ENCODE assay signal across 19 cellular contexts in genomic region chr4:112378858-112379257, GRCh38.
DNase-seq lines count a peak whose midpoint lies in the region; ATAC-seq and TF ChIP-seq lines count a peak whose summit lies in the region.
"Had no signal": no experiment of that assay in that cellular context is flagged by ENCODE, and none has a peak within 500 bp of the region (broad histone marks: within the 10 kb centered on the region; RNA-seq: fewer than 3 reads in every experiment).

No MANE protein-coding gene starts in this region.

- no peaks in the 10 kb centered on the region for H3K36me3 ChIP-seq in Karpas-422 (ENCODE audit: insufficient read depth, low read length)
- H3K36me3 ChIP-seq: BE2C, prostate gland, WERI-Rb-1 had no signal

- H4K5ac ChIP-seq in H9 (ENCODE audit: insufficient read length, low read depth, low read length): no peak overlapping the region

- H3K79me1 ChIP-seq in H9 (ENCODE audit: insufficient read depth, low read depth, low read length, poor library complexity, severe bottlenecking): no peaks in the 10 kb centered on the region

- no peak overlapping the region for H4K91ac ChIP-seq in H9 (ENCODE audit: insufficient read length, low read depth, low read length)

- H3T11ph ChIP-seq in H9 (ENCODE audit: low read length): no peak overlapping the region

- no peak overlapping the region for H3K27ac ChIP-seq in H9 (ENCODE audit: insufficient read length, low read depth, low read length)
- H3K27ac ChIP-seq in Karpas-422 (ENCODE audit: low read length): no peak overlapping the region
- H3K27ac ChIP-seq: left ventricle myocardium inferior, prostate gland, upper lobe of left lung, WERI-Rb-1 had no signal

- no peak overlapping the region for H4K8ac ChIP-seq in H9 (replicated peaks; ENCODE audit: insufficient read length, low read depth, low read length)

- WGBS in H9 (ENCODE audit: extremely low coverage, insufficient read length, low lambda C conversion rate): no CpG with 5 or more reads among the region's 3 CpGs

- H3K27me3 ChIP-seq in H9 (ENCODE audit: insufficient read depth, low read length) (peaks cover 4% of the 10 kb centered on the region; the same call in 1 of the 2 replicates), Karpas-422 (ENCODE audit: low read length) (no peaks in the 10 kb centered on the region)
- H3K27me3 ChIP-seq: upper lobe of left lung had no signal

- H3K4me3 ChIP-seq in Karpas-422 (ENCODE audit: low read length): no peak overlapping the region
- H3K4me3 ChIP-seq: prostate gland, upper lobe of left lung had no signal

- peak in 1 of 2 donors; percentile 24 for ATAC-seq in stimulated activated naive B cell treated with anti-CD40 and anti-IgM and Interleukin-4, amounts not matched to agents 10 μg/mL and 1 μg/mL and 100 μg/mL, for 72 hours (replicated peaks)
- ATAC-seq in GM18498 (IDR thresholded peaks at IDR 0.05; ENCODE audit: unreplicated experiment) (no peak), HG03139 (IDR thresholded peaks at IDR 0.05; ENCODE audit: unreplicated experiment) (no peak)
- ATAC-seq: activated CD8-positive, alpha-beta T cell treated with anti-CD3 and anti-CD28 coated beads, Interleukin-2, amount 10 ng/mL, durations not matched to agents 7 days and 5 days had no signal

- no peaks in the 10 kb centered on the region for H3K9me2 ChIP-seq in Karpas-422 (replicated peaks; ENCODE audit: insufficient read depth, low read length)

- no peak overlapping the region for H2AFZ ChIP-seq in H9 (ENCODE audit: low read length)
- no peak overlapping the region for H2AFZ ChIP-seq in Karpas-422 (ENCODE audit: low read length)

- H2BK15ac ChIP-seq in H9 (ENCODE audit: low read depth, low read length): no peak overlapping the region

- H3K9ac ChIP-seq in H9 (ENCODE audit: extremely low read depth, insufficient read length, low read length) (no peak overlapping the region), Karpas-422 (ENCODE audit: low read length) (no peak overlapping the region)

- no peak overlapping the region for H3K14ac ChIP-seq in H9 (ENCODE audit: insufficient read depth, low read length)

- H3K23ac ChIP-seq in H9 (ENCODE audit: insufficient read length, low read depth, low read length): no peak overlapping the region

- DNase-seq in H9 (no peak), mesothelial cell of epicardium (ENCODE audit: low spot score in 2 of 2, unreplicated experiment in 2 of 2) (no peak), T-helper 1 cell (no peak), Karpas-422 (no peak)
- DNase-seq in stimulated activated naive B cell treated with anti-CD40 and anti-IgM and Interleukin-4, amounts not matched to agents 10 μg/mL and 1 μg/mL and 100 μg/mL, for 72 hours: no peak
- DNase-seq: activated CD8-positive, alpha-beta T cell treated with anti-CD3 and anti-CD28 coated beads, Interleukin-2, amount 10 ng/mL, durations not matched to agents 7 days and 5 days; activated T-cell treated with anti-CD3 and anti-CD28 coated beads, Interleukin-2, amount 50 U/mL, for 48 hours; left ventricle myocardium inferior; NCI-H2081; NCI-H524; SHP77 treated with DMSO at 0.1 percent for 48 hours; WERI-Rb-1 had no signal

- H3K4me2 ChIP-seq in H9 (ENCODE audit: insufficient read depth, insufficient read length, low read length) (peak overlapping the region; percentile 48), Karpas-422 (ENCODE audit: low read depth, low read length, poor library complexity, severe bottlenecking) (no peak overlapping the region)

- H3K4me1 Mint-ChIP-seq in H9 (peaks cover 9 to 20% of the 10 kb centered on the region in 2 experiments), brain (peaks cover 43% of the 10 kb centered on the region), mesothelial cell of epicardium (peaks cover 8% of the 10 kb centered on the region)
- H3K4me1 Mint-ChIP-seq in stimulated activated naive B cell treated with anti-CD40 and anti-IgM and Interleukin-4, amounts not matched to agents 10 μg/mL and 1 μg/mL and 100 μg/mL, for 72 hours: peaks cover 35 to 47% of the 10 kb centered on the region in 2 donors

- peak overlapping the region; percentile 28; a peak in 2 of 5 replicates for H3K4me3 Mint-ChIP-seq in H9
- peak overlapping the region in 3 of 5 experiments; percentile 32 to 71 (median 60) for H3K4me3 Mint-ChIP-seq in brain
- peak overlapping the region; percentile 45 for H3K4me3 Mint-ChIP-seq in mesothelial cell of epicardium
- no peak overlapping the region for H3K4me3 Mint-ChIP-seq in stimulated activated naive B cell treated with anti-CD40 and anti-IgM and Interleukin-4, amounts not matched to agents 10 μg/mL and 1 μg/mL and 100 μg/mL, for 72 hours
- H3K4me3 Mint-ChIP-seq: activated CD8-positive, alpha-beta T cell treated with anti-CD3 and anti-CD28 coated beads, Interleukin-2, amount 10 ng/mL, durations not matched to agents 7 days and 5 days; T-helper 1 cell treated with Interleukin-12 subunit alpha and Interleukin-12 subunit beta and Interleukin-4 antibody, amounts not matched to agents 30 μg/mL and 1 μg/mL, for 36 hours had no signal

- no peak overlapping the region for H3K4ac ChIP-seq in H9 (ENCODE audit: low read depth, low read length)

- no peak overlapping the region for H3K18ac ChIP-seq in H9 (ENCODE audit: insufficient read length, low read depth, low read length)

- H4K20me1 ChIP-seq in H9 (ENCODE audit: control insufficient read depth, insufficient read depth, insufficient read length) (no peaks in the 10 kb centered on the region), Karpas-422 (ENCODE audit: insufficient read depth, low read depth, low read length) (no peaks in the 10 kb centered on the region)

- H3K79me2 ChIP-seq in H9 (ENCODE audit: insufficient read depth, low read length) (no peaks in the 10 kb centered on the region), Karpas-422 (ENCODE audit: low read length) (no peaks in the 10 kb centered on the region)

- H2BK20ac ChIP-seq in H9 (ENCODE audit: low read depth, low read length, poor library complexity, severe bottlenecking): no peak overlapping the region

- no peak overlapping the region for H2BK120ac ChIP-seq in H9 (ENCODE audit: low read depth, low read length, poor library complexity, severe bottlenecking)

- TF ChIP-seq CTCF in H9 (conservative IDR thresholded peaks at IDR 0.05) (no peak), brain (conservative IDR thresholded peaks at IDR 0.05) (no peak), mesothelial cell of epicardium (IDR thresholded peaks at IDR 0.05; ENCODE audit: unreplicated experiment) (no peak)

- H2AK5ac ChIP-seq in H9 (ENCODE audit: insufficient read length, low read length): no peak overlapping the region

- no peaks in the 10 kb centered on the region for H3K23me2 ChIP-seq in H9 (ENCODE audit: insufficient read length, low read depth, low read length, poor library complexity, severe bottlenecking)

- H3K27me3 Mint-ChIP-seq in H9 (ENCODE audit: low read depth) (peaks cover 60% of the 10 kb centered on the region), brain (peaks cover 15% of the 10 kb centered on the region), mesothelial cell of epicardium (ENCODE audit: low read depth) (peaks cover 31% of the 10 kb centered on the region)
- no peaks in the 10 kb centered on the region for H3K27me3 Mint-ChIP-seq in stimulated activated naive B cell treated with anti-CD40 and anti-IgM and Interleukin-4, amounts not matched to agents 10 μg/mL and 1 μg/mL and 100 μg/mL, for 72 hours

- H3K36me3 Mint-ChIP-seq in H9 (ENCODE audit: insufficient read depth in 1 of 3, low read depth in 3 of 3) (no peaks in the 10 kb centered on the region), brain (no peaks in the 10 kb centered on the region), mesothelial cell of epicardium (peaks cover 25% of the 10 kb centered on the region)
- peaks cover 19 to 34% of the 10 kb centered on the region in 2 donors for H3K36me3 Mint-ChIP-seq in stimulated activated naive B cell treated with anti-CD40 and anti-IgM and Interleukin-4, amounts not matched to agents 10 μg/mL and 1 μg/mL and 100 μg/mL, for 72 hours

- H3K9me3 Mint-ChIP-seq in H9 (no peaks in the 10 kb centered on the region), brain (peaks cover 0 to 12% (median 7%) of the 10 kb centered on the region in 5 experiments), mesothelial cell of epicardium (peaks cover 13% of the 10 kb centered on the region)
- no peaks in the 10 kb centered on the region for H3K9me3 Mint-ChIP-seq in stimulated activated naive B cell treated with anti-CD40 and anti-IgM and Interleukin-4, amounts not matched to agents 10 μg/mL and 1 μg/mL and 100 μg/mL, for 72 hours
- H3K9me3 Mint-ChIP-seq: T-helper 1 cell treated with Interleukin-12 subunit alpha and Interleukin-12 subunit beta and Interleukin-4 antibody, amounts not matched to agents 30 μg/mL and 1 μg/mL, for 36 hours had no signal

- H3K56ac ChIP-seq in H9 (ENCODE audit: insufficient read length, low read depth, low read length): no peak overlapping the region

- no peak overlapping the region for H2BK12ac ChIP-seq in H9 (ENCODE audit: insufficient read length, low read depth, low read length)

- H3K27ac Mint-ChIP-seq in H9: no peak overlapping the region
- peak overlapping the region in 2 of 5 experiments; percentile 41 to 47 for H3K27ac Mint-ChIP-seq in brain
- H3K27ac Mint-ChIP-seq in mesothelial cell of epicardium: no peak overlapping the region
- H3K27ac Mint-ChIP-seq in stimulated activated naive B cell treated with anti-CD40 and anti-IgM and Interleukin-4, amounts not matched to agents 10 μg/mL and 1 μg/mL and 100 μg/mL, for 72 hours: peak overlapping the region; percentile 83
- H3K27ac Mint-ChIP-seq: activated CD8-positive, alpha-beta T cell treated with anti-CD3 and anti-CD28 coated beads, Interleukin-2, amount 10 ng/mL, durations not matched to agents 7 days and 5 days; T-helper 1 cell treated with Interleukin-12 subunit alpha and Interleukin-12 subunit beta and Interleukin-4 antibody, amounts not matched to agents 30 μg/mL and 1 μg/mL, for 36 hours had no signal

- H3K9me3 ChIP-seq in H9 (ENCODE audit: control insufficient read depth, low read depth, low read length) (no peaks in the 10 kb centered on the region), Karpas-422 (ENCODE audit: low read length) (no peaks in the 10 kb centered on the region)
- H3K9me3 ChIP-seq: BE2C, prostate gland, upper lobe of left lung had no signal

- H2BK5ac ChIP-seq in H9 (ENCODE audit: insufficient read length, low read length): no peak overlapping the region

- H3K4me1 ChIP-seq in H9 (ENCODE audit: insufficient read depth, low read length): no peaks in the 10 kb centered on the region
- no peaks in the 10 kb centered on the region for H3K4me1 ChIP-seq in Karpas-422 (ENCODE audit: low read length)
- H3K4me1 ChIP-seq: BE2C, left ventricle myocardium inferior, prostate gland, upper lobe of left lung had no signal

Comparison
In these comparisons a context has a peak if more than half of its experiments do, and no peak if none do; other contexts are left out.
1. H3K4me3 Mint-ChIP-seq: peak in H9 (2 of 2), brain (3 of 5) and mesothelial cell of epicardium (single experiment); none in stimulated activated naive B cell treated with anti-CD40 and anti-IgM and Interleukin-4, amounts not matched to agents 10 μg/mL and 1 μg/mL and 100 μg/mL, for 72 hours (0 of 2).